Comparison of ENCODE assay signal across 8 cellular contexts in genomic region chr1:232628335-232629214, GRCh38. TPM values are rescaled to one million over a fixed set of nuclear protein-coding genes. Genes with fewer than 3 reads are reported as not detected.
DNase-seq lines count a peak whose midpoint lies in the region; ATAC-seq and TF ChIP-seq lines count a peak whose summit lies in the region.

No MANE protein-coding gene starts in this region.

- CTCF ChIA-PET in SK-N-SH (lab: Yijun Ruan, JAX): interaction anchor here (0.9 to 4.4 kb wide), 14 partner anchors 9 to 872 kb away, joined by 3 to 49 read pairs (median 5); no protein-coding TSS in a partner anchor

- H3K36me3 Mint-ChIP-seq in endothelial cell (ENCODE audit: low read depth, unreplicated experiment): peaks cover 14% of the 10 kb centered on the region
- H3K36me3 Mint-ChIP-seq in naive thymus-derived CD8-positive, alpha-beta T cell: no peaks in the 10 kb centered on the region

- H3F3A ChIP-seq in SK-N-SH (replicated peaks; ENCODE audit: insufficient read depth): peaks cover 8% of the 10 kb centered on the region

- H3K36me3 ChIP-seq in H7 (replicated peaks; ENCODE audit: control insufficient read depth, insufficient read depth, low read length): no peaks in the 10 kb centered on the region
- H3K36me3 ChIP-seq in SK-N-SH (replicated peaks in 1 of 2; ENCODE audit: control insufficient read depth in 1 of 2, insufficient read depth in 2 of 2, low read length in 1 of 2): no peaks in the 10 kb centered on the region

- peaks cover 5% of the 10 kb centered on the region for H3K27me3 Mint-ChIP-seq in endothelial cell (ENCODE audit: unreplicated experiment)
- peaks cover 13 to 30% (median 28%) of the 10 kb centered on the region in 5 donors for H3K27me3 Mint-ChIP-seq in naive thymus-derived CD8-positive, alpha-beta T cell

- peak; percentile 59 for TF ChIP-seq CTCF in AG10803 (conservative IDR thresholded peaks at IDR 0.05; ENCODE audit: low read length)
- peak; percentile 30 for TF ChIP-seq CTCF in SK-N-SH (IDR thresholded peaks at IDR 0.05)
- no peak for TF ChIP-seq CTCF in endothelial cell (IDR thresholded peaks at IDR 0.05; ENCODE audit: unreplicated experiment)

- no peaks in the 10 kb centered on the region for H3K9me2 ChIP-seq in SK-N-SH

- H3K79me2 ChIP-seq in SK-N-SH (ENCODE audit: insufficient read depth): no peaks in the 10 kb centered on the region

- H3K4me1 ChIP-seq in SK-N-SH (ENCODE audit: control insufficient read depth in 1 of 2, insufficient read depth in 2 of 2, low read depth in 1 of 2, low read length in 1 of 2): peaks cover 0 to 8% of the 10 kb centered on the region in 2 experiments; a peak in 2 of 4 replicates

- ATAC-seq in naive thymus-derived CD8-positive, alpha-beta T cell: no peak
- ATAC-seq in HG02610 (IDR thresholded peaks at IDR 0.05; ENCODE audit: unreplicated experiment) (no peak), GM19455 (IDR thresholded peaks at IDR 0.05; ENCODE audit: unreplicated experiment) (no peak), GM19463 (IDR thresholded peaks at IDR 0.05; ENCODE audit: unreplicated experiment) (no peak)

- H3K27me3 ChIP-seq in H7 (ENCODE audit: control insufficient read depth, insufficient read depth, low read length): peaks cover 14% of the 10 kb centered on the region
- H3K27me3 ChIP-seq in SK-N-SH (ENCODE audit: insufficient read depth): peaks cover 9% of the 10 kb centered on the region; the same call in 1 of the 2 replicates

- peak overlapping the region; percentile 100 for H3K4me3 Mint-ChIP-seq in endothelial cell (ENCODE audit: unreplicated experiment)
- H3K4me3 Mint-ChIP-seq in naive thymus-derived CD8-positive, alpha-beta T cell: peak overlapping the region; percentile 78 to 91 (median 85)

- peak overlapping the region; percentile 80 for H3K27ac Mint-ChIP-seq in endothelial cell (ENCODE audit: unreplicated experiment)
- H3K27ac Mint-ChIP-seq in naive thymus-derived CD8-positive, alpha-beta T cell: peak overlapping the region in 2 of 10 donors; percentile 39 to 72

- H3K27ac ChIP-seq in SK-N-SH (ENCODE audit: low read depth in 2 of 2, low read length in 1 of 2): no peak overlapping the region

- WGBS in SK-N-SH (ENCODE audit: low lambda C conversion rate): 22% methylated on average over 11 of the region's 11 CpGs

- POLR2A ChIA-PET in SK-N-SH (lab: Yijun Ruan, JAX): no interaction called here
- POLR2A ChIA-PET in naive thymus-derived CD8-positive, alpha-beta T cell (lab: Charles Lee): no interaction called here

- peaks cover 46% of the 10 kb centered on the region for H3K4me1 Mint-ChIP-seq in endothelial cell (ENCODE audit: unreplicated experiment)
- peaks cover 8 to 24% (median 15%) of the 10 kb centered on the region in 4 donors for H3K4me1 Mint-ChIP-seq in naive thymus-derived CD8-positive, alpha-beta T cell

- 0 out of 2 replicates have a peak overlapping the region, but pooled peaks have one; percentile 28 for H2AFZ ChIP-seq in SK-N-SH (ENCODE audit: low read depth)

- no peaks in the 10 kb centered on the region for H3K9me3 Mint-ChIP-seq in endothelial cell (ENCODE audit: unreplicated experiment)
- H3K9me3 Mint-ChIP-seq in naive thymus-derived CD8-positive, alpha-beta T cell: no peaks in the 10 kb centered on the region

- H4K20me1 ChIP-seq in SK-N-SH (ENCODE audit: insufficient read depth): no peaks in the 10 kb centered on the region

- TF ChIP-seq EP300 in SK-N-SH (IDR thresholded peaks at IDR 0.05; ENCODE audit: borderline replicate concordance in 1 of 2, low read depth in 1 of 2, low read length in 1 of 2): no peak

- H3K9me3 ChIP-seq in SK-N-SH: no peaks in the 10 kb centered on the region

- no peak overlapping the region for H3K9ac ChIP-seq in SK-N-SH

- DNase-seq in AG10803 (ENCODE audit: low read depth) (peak; percentile 54), H7 (no peak), SK-N-SH (peak; percentile 16), endothelial cell (ENCODE audit: low spot score) (no peak)
- peak in 1 of 10 donors; percentile 7 for DNase-seq in naive thymus-derived CD8-positive, alpha-beta T cell

- peak; percentile 71 for TF ChIP-seq RAD21 in SK-N-SH (IDR thresholded peaks at IDR 0.05; ENCODE audit: low read length)

- peak overlapping the region; percentile 83 for H3K4me2 ChIP-seq in SK-N-SH

- H3K4me3 ChIP-seq in AG10803 (ENCODE audit: low read length) (peak overlapping the region; percentile 74), H7 (ENCODE audit: insufficient read depth, low read depth, low read length) (peak overlapping the region; percentile 76), SK-N-SH (ENCODE audit: low read depth in 2 of 2, low read length in 1 of 2) (peak overlapping the region; percentile 68)

TF ChIP-seq in SK-N-SH, 30 proteins besides CTCF, POLR2A, EP300 and RAD21:
- TF ChIP-seq SMC3 (IDR thresholded peaks at IDR 0.05; ENCODE audit: low read depth, low read length): peak; percentile 45; the same call in 1 of the 2 replicates
- TF ChIP-seq GABPA (IDR thresholded peaks at IDR 0.05; ENCODE audit: low read depth): no peak
- no peak for TF ChIP-seq TCF12 (IDR thresholded peaks at IDR 0.05)

RNA-seq across cellular contexts. Expression of gene SIPA1L2, which starts 1.4 kb away (rescaled TPM):
- 43.4 and 45.6 TPM in 2 replicates for total RNA-seq in H7 (2014; rRNA removed; shearing (Covaris generic))
- 0.48 and 0.55 TPM in 2 replicates for polyA plus RNA-seq in SK-N-SH (2012; rRNA removed)
- polyA plus RNA-seq in SK-N-SH (2012; cell fraction: cytosol; rRNA removed): 0.57 and 0.69 TPM in 2 replicates
- polyA plus RNA-seq in SK-N-SH (2012; cell fraction: nucleus; rRNA removed): 1.0 and 1.3 TPM in 2 replicates
- total RNA-seq in endothelial cell (ENCODE audit: unreplicated experiment): 153 TPM
- total RNA-seq in naive thymus-derived CD8-positive, alpha-beta T cell: under 1 TPM; 0.08 to 0.16 TPM
- polyA plus RNA-seq in naive thymus-derived CD8-positive, alpha-beta T cell: under 1 TPM in 1 of 3 donors, not detected in 2; 0.08 TPM

Comparison
In these comparisons a context has a peak if more than half of its experiments do, and no peak if none do; other contexts are left out.
1. DNase-seq: peak in AG10803 (single experiment) and SK-N-SH (single experiment); none in H7 (single experiment) and endothelial cell (single experiment).
2. RNA of gene SIPA1L2, which starts 1.4 kb away (total RNA-seq): 153 TPM in endothelial cell (single experiment) and 43.4 to 45.6 TPM in H7; 0.08 to 0.16 TPM in naive thymus-derived CD8-positive, alpha-beta T cell; every median in the first group is over 10 times any median in the second.
3. Peak in every context shown above with its lines, with median percentiles within 50 percentile points of each other: H3K4me3 ChIP-seq.